9 cellular contexts compared by ENCODE assay signal in genomic region chr18:2998644-2999043, GRCh38. TPM values are rescaled to one million over a fixed set of nuclear protein-coding genes. Genes with fewer than 3 reads are reported as not detected.
DNase-seq lines count a peak whose midpoint lies in the region; ATAC-seq and TF ChIP-seq lines count a peak whose summit lies in the region.
"Had no signal": no experiment of that assay in that cellular context is flagged by ENCODE, and none has a peak within 500 bp of the region (broad histone marks: within the 10 kb centered on the region; RNA-seq: fewer than 3 reads in every experiment).

No MANE protein-coding gene starts in this region.

- peak overlapping the region; percentile 44 for H3K4me3 Mint-ChIP-seq in activated T-helper 2 cell treated with anti-CD3 and anti-CD28 coated beads, Interferon-gamma antibody, Interleukin-2, Interleukin-4, amounts not matched to agents 10 μg/mL and 5 μg/mL and 100 μg/mL, durations not matched to agents 14 hours and 24 hours and 36 hours (ENCODE audit: low read depth)
- H3K4me3 Mint-ChIP-seq in stimulated activated naive CD8-positive, alpha-beta T cell treated with anti-CD3 and anti-CD28 coated beads, Interleukin-15, amount 100 ng/mL, for 72 hours = peak overlapping the region; percentile 38 to 77

- peaks cover 64% of the 10 kb centered on the region for H3K4me1 Mint-ChIP-seq in activated T-helper 2 cell treated with anti-CD3 and anti-CD28 coated beads, Interferon-gamma antibody, Interleukin-2, Interleukin-4, amounts not matched to agents 10 μg/mL and 5 μg/mL and 100 μg/mL, durations not matched to agents 14 hours and 24 hours and 36 hours (ENCODE audit: low read depth)
- H3K4me1 Mint-ChIP-seq in stimulated activated naive CD8-positive, alpha-beta T cell treated with anti-CD3 and anti-CD28 coated beads, Interleukin-15, amount 100 ng/mL, for 72 hours = peaks cover 74% of the 10 kb centered on the region

- no peaks in the 10 kb centered on the region for H3K27me3 ChIP-seq in HUES48 (ENCODE audit: control insufficient read depth, insufficient read depth, low read length)
- H3K27me3 ChIP-seq in iPS-20b (ENCODE audit: insufficient read depth, low read length) = no peaks in the 10 kb centered on the region

- no peak overlapping the region for H3K4me3 ChIP-seq in HUES48 (ENCODE audit: low read depth, low read length)
- no peak overlapping the region for H3K4me3 ChIP-seq in iPS-20b (ENCODE audit: low read length)

- H3K9ac ChIP-seq in HUES48 (ENCODE audit: low read depth, low read length) = no peak overlapping the region
- peak overlapping the region; percentile 50; the same call in 1 of the 2 replicates for H3K9ac ChIP-seq in iPS-20b (ENCODE audit: low read depth, low read length)

- intact Hi-C loops in activated T-helper 2 cell treated with anti-CD3 and anti-CD28 coated beads, Interferon-gamma antibody, Interleukin-2, Interleukin-4, amounts not matched to agents 10 μg/mL and 5 μg/mL and 100 μg/mL, durations not matched to agents 14 hours and 24 hours and 36 hours (cut with micrococcal nuclease) = loop anchor here (10.0 kb wide), 1 partner anchor 424 kb away; the partner anchor contains the start of genes METTL4 and NDC80

- peak; percentile 22 for ATAC-seq in stimulated activated naive CD8-positive, alpha-beta T cell treated with anti-CD3 and anti-CD28 coated beads, Interleukin-15, amount 100 ng/mL, for 72 hours
- ATAC-seq in HG03159 (IDR thresholded peaks at IDR 0.05; ENCODE audit: unreplicated experiment) (no peak), omental fat pad (ENCODE audit: low FRiP score) (no peak)

- H3K27ac ChIP-seq in HUES48 (ENCODE audit: low read depth, low read length) (peak overlapping the region; percentile 67), iPS-20b (ENCODE audit: low read length) (no peak overlapping the region)

- H3K27ac Mint-ChIP-seq in activated T-helper 2 cell treated with anti-CD3 and anti-CD28 coated beads, Interferon-gamma antibody, Interleukin-2, Interleukin-4, amounts not matched to agents 10 μg/mL and 5 μg/mL and 100 μg/mL, durations not matched to agents 14 hours and 24 hours and 36 hours = peak overlapping the region; percentile 85
- H3K27ac Mint-ChIP-seq in stimulated activated naive CD8-positive, alpha-beta T cell treated with anti-CD3 and anti-CD28 coated beads, Interleukin-15, amount 100 ng/mL, for 72 hours = peak overlapping the region in 1 of 2 donors; percentile 69

- H3K27me3 Mint-ChIP-seq in activated T-helper 2 cell treated with anti-CD3 and anti-CD28 coated beads, Interferon-gamma antibody, Interleukin-2, Interleukin-4, amounts not matched to agents 10 μg/mL and 5 μg/mL and 100 μg/mL, durations not matched to agents 14 hours and 24 hours and 36 hours (ENCODE audit: low read depth) = no peaks in the 10 kb centered on the region
- no peaks in the 10 kb centered on the region for H3K27me3 Mint-ChIP-seq in stimulated activated naive CD8-positive, alpha-beta T cell treated with anti-CD3 and anti-CD28 coated beads, Interleukin-15, amount 100 ng/mL, for 72 hours

- 0 out of 2 replicates have a peak, but pooled peaks cover 3% of the 10 kb centered on the region for H3K36me3 ChIP-seq in HUES48 (ENCODE audit: control insufficient read depth, insufficient read depth, low read length)
- peaks cover 7% of the 10 kb centered on the region; the same call in 1 of the 2 replicates for H3K36me3 ChIP-seq in iPS-20b (ENCODE audit: insufficient read depth, low read depth, low read length)

- TF ChIP-seq CTCF in omental fat pad (IDR thresholded peaks at IDR 0.05) = no peak

- H3K4me1 ChIP-seq in HUES48 (ENCODE audit: control insufficient read depth, insufficient read depth, low read length) (peaks cover 24% of the 10 kb centered on the region), iPS-20b (ENCODE audit: insufficient read depth, low read length) (peaks cover 21% of the 10 kb centered on the region)

- peaks cover 8% of the 10 kb centered on the region for H3K9me3 Mint-ChIP-seq in activated T-helper 2 cell treated with anti-CD3 and anti-CD28 coated beads, Interferon-gamma antibody, Interleukin-2, Interleukin-4, amounts not matched to agents 10 μg/mL and 5 μg/mL and 100 μg/mL, durations not matched to agents 14 hours and 24 hours and 36 hours
- H3K9me3 Mint-ChIP-seq in stimulated activated naive CD8-positive, alpha-beta T cell treated with anti-CD3 and anti-CD28 coated beads, Interleukin-15, amount 100 ng/mL, for 72 hours = no peaks in the 10 kb centered on the region

- no peak for DNase-seq in activated T-helper 2 cell treated with anti-CD3 and anti-CD28 coated beads, Interferon-gamma antibody, Interleukin-2, Interleukin-4, amounts not matched to agents 10 μg/mL and 5 μg/mL and 100 μg/mL, durations not matched to agents 14 hours and 24 hours and 36 hours (ENCODE audit: low spot score)
- no peak for DNase-seq in stimulated activated naive CD8-positive, alpha-beta T cell treated with anti-CD3 and anti-CD28 coated beads, Interleukin-15, amount 100 ng/mL, for 72 hours
- DNase-seq in omental fat pad (ENCODE audit: low spot score) = no peak
- DNase-seq in stimulated activated CD4-positive, alpha-beta T cell treated with anti-CD3 and anti-CD28 coated beads, Interleukin-12 subunit alpha, Interleukin-12 subunit beta, amount 100 ng/mL, for 4 hours = no peak
- DNase-seq: NCI-H748 treated with DMSO at 0.1 percent for 48 hours; stimulated activated CD8-positive, alpha-beta memory T cell treated with anti-CD3 and anti-CD28 coated beads, Interleukin-4, amount 100 ng/mL, for 48 hours had no signal

- peaks cover 53% of the 10 kb centered on the region for H3K36me3 Mint-ChIP-seq in activated T-helper 2 cell treated with anti-CD3 and anti-CD28 coated beads, Interferon-gamma antibody, Interleukin-2, Interleukin-4, amounts not matched to agents 10 μg/mL and 5 μg/mL and 100 μg/mL, durations not matched to agents 14 hours and 24 hours and 36 hours (ENCODE audit: low read depth)

- H3K9me3 ChIP-seq in HUES48 (ENCODE audit: control insufficient read depth, insufficient read depth, low read length) (peaks cover 3% of the 10 kb centered on the region; the same call in 1 of the 2 replicates), iPS-20b (ENCODE audit: insufficient read depth, low read depth, low read length) (no peaks in the 10 kb centered on the region)

RNA-seq across cellular contexts. Expression of gene LPIN2, which starts 14.3 kb away (rescaled TPM):
- 87.9 and 95.9 TPM in 2 replicates for total RNA-seq in activated T-helper 2 cell treated with anti-CD3 and anti-CD28 coated beads, Interferon-gamma antibody, Interleukin-2, Interleukin-4, amounts not matched to agents 10 μg/mL and 5 μg/mL and 100 μg/mL, durations not matched to agents 14 hours and 24 hours and 36 hours
- total RNA-seq in omental fat pad = 10 to 100 TPM; 21.3 to 35.5 (median 31.7) TPM
